ENCODE assay signal across 26 cellular contexts in the genomic region with DNA sequence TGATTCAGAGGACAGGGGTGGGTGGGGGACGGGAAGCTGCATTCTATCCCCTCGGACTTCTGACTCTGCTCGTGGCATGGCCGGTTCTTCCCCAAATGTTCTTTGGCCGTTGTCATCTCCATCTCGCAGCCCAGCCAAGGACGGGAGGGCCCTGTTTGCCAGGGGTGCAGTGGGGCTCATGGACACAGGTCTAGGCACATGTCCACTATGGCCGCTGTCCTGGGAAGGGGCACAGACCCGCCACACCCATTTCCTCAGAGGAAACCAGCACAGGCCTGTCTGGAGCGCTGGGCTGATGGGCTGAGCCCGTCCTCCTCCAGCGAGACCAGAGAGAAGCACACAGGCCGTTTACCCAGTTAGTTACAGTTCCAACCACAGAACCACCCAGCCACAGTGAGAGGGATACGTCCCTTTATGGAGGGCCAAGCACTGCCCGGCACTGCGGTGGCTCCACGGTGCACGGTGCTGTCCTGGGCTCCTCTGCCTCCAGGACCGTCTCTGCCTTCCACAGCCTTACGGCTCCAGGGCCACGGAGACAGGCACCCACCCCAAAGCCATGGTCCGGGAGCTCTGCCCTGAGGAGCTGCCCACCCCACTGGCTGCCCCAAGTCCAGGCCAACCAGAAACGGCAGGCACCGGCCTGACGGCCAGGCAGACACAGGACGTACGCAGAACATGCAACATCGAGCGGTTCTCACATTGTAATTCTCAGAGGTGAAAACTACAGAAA. TPM values are rescaled to one million over a fixed set of nuclear protein-coding genes. Genes with fewer than 3 reads are reported as not detected.
DNase-seq lines count a peak whose midpoint lies in the region; ATAC-seq, FAIRE-seq and TF ChIP-seq lines count a peak whose summit lies in the region.
"Had no signal": no experiment of that assay in that cellular context is flagged by ENCODE, and none has a peak within 500 bp of the region (broad histone marks: within the 10 kb centered on the region; RNA-seq: fewer than 3 reads in every experiment).

No MANE protein-coding gene starts in this region.

- H3K9me3 ChIP-seq in SK-N-SH (no peaks in the 10 kb centered on the region), kidney (ENCODE audit: control insufficient read depth in 1 of 2, low read length in 2 of 2) (no peaks in the 10 kb centered on the region)
- H3K9me3 ChIP-seq: HAP-1 had no signal

- H2AFZ ChIP-seq in SK-N-SH (ENCODE audit: low read depth), result no peak overlapping the region

- peaks cover 34% of the 10 kb centered on the region for H3K27me3 Mint-ChIP-seq in glutamatergic neuron (ENCODE audit: unreplicated experiment)
- H3K27me3 Mint-ChIP-seq in effector memory CD8-positive, alpha-beta T cell, result no peaks in the 10 kb centered on the region
- H3K27me3 Mint-ChIP-seq: CD8-positive, alpha-beta memory T cell had no signal

- no peak overlapping the region for H3K4me2 ChIP-seq in SK-N-SH

- peak overlapping the region; percentile 73 for H3K27ac Mint-ChIP-seq in glutamatergic neuron (ENCODE audit: unreplicated experiment)
- peak overlapping the region; percentile 69 for H3K27ac Mint-ChIP-seq in stimulated activated effector memory CD8-positive, alpha-beta T cell treated with anti-CD3 and anti-CD28 coated beads, Interleukin-12 subunit alpha, Interleukin-12 subunit beta, amount 100 ng/mL, for 72 hours
- H3K27ac Mint-ChIP-seq in effector memory CD8-positive, alpha-beta T cell, result no peak overlapping the region
- H3K27ac Mint-ChIP-seq: CD8-positive, alpha-beta memory T cell had no signal

- H3K27ac ChIP-seq in SK-N-SH (ENCODE audit: low read depth in 2 of 2, low read length in 1 of 2) (no peak overlapping the region; a peak in 1 of 4 replicates), kidney (ENCODE audit: low read depth in 2 of 2, low read length in 2 of 2) (no peak overlapping the region)
- H3K27ac ChIP-seq: 22Rv1, RWPE1 had no signal

- H3K9ac ChIP-seq in SK-N-SH (no peak overlapping the region), kidney (ENCODE audit: low read length in 2 of 2) (no peak overlapping the region)

- CTCF ChIA-PET in SK-N-SH (lab: Yijun Ruan, JAX), result no interaction called here

- TF ChIP-seq CTCF in SK-N-SH (IDR thresholded peaks at IDR 0.05) (no peak), glutamatergic neuron (IDR thresholded peaks at IDR 0.05; ENCODE audit: partially characterized antibody, unreplicated experiment) (no peak), kidney (IDR thresholded peaks at IDR 0.05; ENCODE audit: borderline replicate concordance, extremely low read depth, insufficient read depth) (no peak)

- no peak for TF ChIP-seq EP300 in SK-N-SH (IDR thresholded peaks at IDR 0.05; ENCODE audit: borderline replicate concordance in 1 of 2, low read depth in 1 of 2, low read length in 1 of 2)

- H3K36me3 ChIP-seq in SK-N-SH (replicated peaks in 1 of 2; ENCODE audit: control insufficient read depth in 1 of 2, insufficient read depth in 2 of 2, low read length in 1 of 2), result peaks cover 0 to 8% of the 10 kb centered on the region in 2 experiments
- H3K36me3 ChIP-seq in kidney (ENCODE audit: control insufficient read depth in 1 of 2, insufficient read depth in 2 of 2, low read length in 2 of 2), result no peaks in the 10 kb centered on the region
- H3K36me3 ChIP-seq: HAP-1 had no signal

- peaks cover 38% of the 10 kb centered on the region for H3K9me3 Mint-ChIP-seq in glutamatergic neuron (ENCODE audit: unreplicated experiment)
- no peaks in the 10 kb centered on the region for H3K9me3 Mint-ChIP-seq in stimulated activated effector memory CD8-positive, alpha-beta T cell treated with anti-CD3 and anti-CD28 coated beads, Interleukin-12 subunit alpha, Interleukin-12 subunit beta, amount 100 ng/mL, for 72 hours
- H3K9me3 Mint-ChIP-seq in effector memory CD8-positive, alpha-beta T cell, result no peaks in the 10 kb centered on the region
- H3K9me3 Mint-ChIP-seq: CD8-positive, alpha-beta memory T cell had no signal

- no peaks in the 10 kb centered on the region for H3K27me3 ChIP-seq in SK-N-SH (ENCODE audit: insufficient read depth)

- no peak overlapping the region for H3K4me3 ChIP-seq in SK-N-SH (ENCODE audit: low read depth in 2 of 2, low read length in 1 of 2)
- H3K4me3 ChIP-seq in kidney (ENCODE audit: low read length in 2 of 2), result no peak overlapping the region
- H3K4me3 ChIP-seq: HAP-1 had no signal

- intact Hi-C loops in kidney (cut with DNase I), result no loop called here

- peaks cover 10% of the 10 kb centered on the region for H3K4me1 Mint-ChIP-seq in glutamatergic neuron (ENCODE audit: low read depth, unreplicated experiment)
- H3K4me1 Mint-ChIP-seq in stimulated activated effector memory CD8-positive, alpha-beta T cell treated with anti-CD3 and anti-CD28 coated beads, Interleukin-12 subunit alpha, Interleukin-12 subunit beta, amount 100 ng/mL, for 72 hours, result no peaks in the 10 kb centered on the region
- no peaks in the 10 kb centered on the region for H3K4me1 Mint-ChIP-seq in effector memory CD8-positive, alpha-beta T cell (ENCODE audit: low read depth in 2 of 2)
- H3K4me1 Mint-ChIP-seq: CD8-positive, alpha-beta memory T cell had no signal

- H3K79me2 ChIP-seq in SK-N-SH (ENCODE audit: insufficient read depth), result no peaks in the 10 kb centered on the region

- H3K9me2 ChIP-seq in SK-N-SH, result no peaks in the 10 kb centered on the region

- no peak for TF ChIP-seq RAD21 in SK-N-SH (IDR thresholded peaks at IDR 0.05; ENCODE audit: low read length)

- H3K4me1 ChIP-seq in SK-N-SH (ENCODE audit: control insufficient read depth in 1 of 2, insufficient read depth in 2 of 2, low read depth in 1 of 2, low read length in 1 of 2) (no peaks in the 10 kb centered on the region; a peak in 1 of 4 replicates), kidney (ENCODE audit: control insufficient read depth in 1 of 2, insufficient read depth in 1 of 2, low read depth in 1 of 2, low read length in 2 of 2) (no peaks in the 10 kb centered on the region)
- H3K4me1 ChIP-seq: HAP-1 had no signal

- FAIRE-seq in kidney (lab: Jason Lieb, UNC), result no peak
- FAIRE-seq: GM12891 had no signal

- POLR2A ChIA-PET in SK-N-SH (lab: Yijun Ruan, JAX), result interaction anchor here (1.1 kb wide), 1 partner anchor 19 kb away, joined by 3 read pairs; no protein-coding TSS in a partner anchor

- H3K4me3 Mint-ChIP-seq in glutamatergic neuron (ENCODE audit: unreplicated experiment), result no peak overlapping the region
- no peak overlapping the region for H3K4me3 Mint-ChIP-seq in stimulated activated effector memory CD8-positive, alpha-beta T cell treated with anti-CD3 and anti-CD28 coated beads, Interleukin-12 subunit alpha, Interleukin-12 subunit beta, amount 100 ng/mL, for 72 hours
- H3K4me3 Mint-ChIP-seq in effector memory CD8-positive, alpha-beta T cell, result no peak overlapping the region
- H3K4me3 Mint-ChIP-seq: CD8-positive, alpha-beta memory T cell had no signal

- H3F3A ChIP-seq in SK-N-SH (replicated peaks; ENCODE audit: insufficient read depth), result no peaks in the 10 kb centered on the region

- peaks cover 6% of the 10 kb centered on the region for H3K36me3 Mint-ChIP-seq in glutamatergic neuron (ENCODE audit: unreplicated experiment)
- peaks cover 12% of the 10 kb centered on the region for H3K36me3 Mint-ChIP-seq in stimulated activated effector memory CD8-positive, alpha-beta T cell treated with anti-CD3 and anti-CD28 coated beads, Interleukin-12 subunit alpha, Interleukin-12 subunit beta, amount 100 ng/mL, for 72 hours
- no peaks in the 10 kb centered on the region for H3K36me3 Mint-ChIP-seq in effector memory CD8-positive, alpha-beta T cell (ENCODE audit: insufficient read depth)

- no peaks in the 10 kb centered on the region for H4K20me1 ChIP-seq in SK-N-SH (ENCODE audit: insufficient read depth)

- WGBS in SK-N-SH (ENCODE audit: low lambda C conversion rate), result 88% methylated on average over 22 of the region's 29 CpGs

- ATAC-seq in SK-N-SH treated with all-trans-retinoic acid at 6 μM for 48 hours, result peak; percentile 4; the same call in 2 of the 3 replicates
- ATAC-seq in stimulated activated effector memory CD8-positive, alpha-beta T cell treated with anti-CD3 and anti-CD28 coated beads, Interleukin-12 subunit alpha, Interleukin-12 subunit beta, amount 100 ng/mL, for 72 hours, result no peak
- ATAC-seq in effector memory CD8-positive, alpha-beta T cell (replicated peaks), result no peak

- DNase-seq in SK-N-SH (no peak), glutamatergic neuron (peak; percentile 22), kidney (peak; percentile 59), pons (ENCODE audit: low spot score) (no peak), NAMALWA (ENCODE audit: low spot score) (no peak)
- no peak for DNase-seq in stimulated activated effector memory CD8-positive, alpha-beta T cell treated with anti-CD3 and anti-CD28 coated beads, Interleukin-12 subunit alpha, Interleukin-12 subunit beta, amount 100 ng/mL, for 72 hours (ENCODE audit: low spot score in 2 of 2)
- no peak for DNase-seq in effector memory CD8-positive, alpha-beta T cell
- DNase-seq: ACHN; C1 segment of cervical spinal cord; Calu3; CD8-positive, alpha-beta memory T cell; DMS153; KG1; NCI-H1092 treated with DMSO at 0.1 percent for 48 hours; NCI-H146; NCI-H2029; NCI-H226; NCI-H524; NCI-H774; NK-92 treated with Interleukin-12 subunit alpha and Interleukin-12 subunit beta, amount 100 ng/mL, for 24 hours had no signal

TF ChIP-seq in SK-N-SH treated with all-trans-retinoic acid at 6 μM for 48 hours, 23 proteins besides CTCF, POLR2A, EP300 and RAD21 (continues in another document):
- TF ChIP-seq ZC3H10 (CRISPR knock-in tag; IDR thresholded peaks at IDR 0.05), result no peak
- TF ChIP-seq RARB (CRISPR knock-in tag; IDR thresholded peaks at IDR 0.05), result no peak
- TF ChIP-seq GLIS3 (CRISPR knock-in tag; IDR thresholded peaks at IDR 0.05), result no peak

TF ChIP-seq in SK-N-SH, 30 proteins besides CTCF, POLR2A, EP300 and RAD21 (continues in another document):
- TF ChIP-seq FOXM1 (IDR thresholded peaks at IDR 0.05; ENCODE audit: low read depth), result no peak
- no peak for TF ChIP-seq SMC3 (IDR thresholded peaks at IDR 0.05; ENCODE audit: low read depth, low read length)
- no peak for TF ChIP-seq TAF1 (IDR thresholded peaks at IDR 0.05; ENCODE audit: borderline replicate concordance, low read depth, low read length)
- TF ChIP-seq RCOR1 (IDR thresholded peaks at IDR 0.05; ENCODE audit: low read length), result no peak
- TF ChIP-seq, protein P1, sequence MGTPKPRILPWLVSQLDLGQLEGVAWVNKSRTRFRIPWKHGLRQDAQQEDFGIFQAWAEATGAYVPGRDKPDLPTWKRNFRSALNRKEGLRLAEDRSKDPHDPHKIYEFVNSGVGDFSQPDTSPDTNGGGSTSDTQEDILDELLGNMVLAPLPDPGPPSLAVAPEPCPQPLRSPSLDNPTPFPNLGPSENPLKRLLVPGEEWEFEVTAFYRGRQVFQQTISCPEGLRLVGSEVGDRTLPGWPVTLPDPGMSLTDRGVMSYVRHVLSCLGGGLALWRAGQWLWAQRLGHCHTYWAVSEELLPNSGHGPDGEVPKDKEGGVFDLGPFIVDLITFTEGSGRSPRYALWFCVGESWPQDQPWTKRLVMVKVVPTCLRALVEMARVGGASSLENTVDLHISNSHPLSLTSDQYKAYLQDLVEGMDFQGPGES (IDR thresholded peaks at IDR 0.05; ENCODE audit: low read depth, low read length), result no peak

RNA-seq across cellular contexts. Expression of a gene that starts 20.2 kb away (rescaled TPM):
- polyA plus RNA-seq in SK-N-SH (2012; rRNA removed) (19.4 and 21.8 TPM in 2 replicates), kidney (ENCODE audit: insufficient read depth, low read depth, low replicate concordance) (not detected)
- polyA plus RNA-seq in SK-N-SH (2012; cell fraction: cytosol; rRNA removed), result 9.0 and 15.8 TPM in 2 replicates
- polyA plus RNA-seq in SK-N-SH (2012; cell fraction: nucleus; rRNA removed), result 57.0 and 69.4 TPM in 2 replicates
- total RNA-seq in glutamatergic neuron (ENCODE audit: unreplicated experiment) (402 TPM), kidney (0.60 TPM)
- total RNA-seq: Calu3, HT1080 had no signal
- polyA plus RNA-seq: CD8-positive, alpha-beta memory T cell had no signal

Comparison
In these comparisons a context has a peak if more than half of its experiments do, and no peak if none do; other contexts are left out.
1. DNase-seq: peak in glutamatergic neuron (single experiment) and kidney (single experiment); none in SK-N-SH (single experiment), stimulated activated effector memory CD8-positive, alpha-beta T cell treated with anti-CD3 and anti-CD28 coated beads, Interleukin-12 subunit alpha, Interleukin-12 subunit beta, amount 100 ng/mL, for 72 hours (0 of 2), effector memory CD8-positive, alpha-beta T cell (0 of 3), pons (single experiment) and NAMALWA (single experiment).
2. H3K27ac Mint-ChIP-seq: peak in glutamatergic neuron (single experiment) and stimulated activated effector memory CD8-positive, alpha-beta T cell treated with anti-CD3 and anti-CD28 coated beads, Interleukin-12 subunit alpha, Interleukin-12 subunit beta, amount 100 ng/mL, for 72 hours (single experiment); none in effector memory CD8-positive, alpha-beta T cell (0 of 2).
3. RNA of a gene that starts 20.2 kb away (total RNA-seq): 402 TPM in glutamatergic neuron (single experiment); 0.60 TPM in kidney (single experiment); every median in the first group is over 100 times any median in the second.